Comparison of ENCODE assay signal across 14 cellular contexts in genomic region chr5:42749020-42749419, GRCh38. TPM values are rescaled to one million over a fixed set of nuclear protein-coding genes. Genes with fewer than 3 reads are reported as not detected.
A peak's percentile ranks its signal among the peaks of the same experiment; 100 is the strongest.
DNase-seq lines count a peak whose midpoint lies in the region; ATAC-seq and TF ChIP-seq lines count a peak whose summit lies in the region.
"Had no signal": no experiment of that assay in that cellular context is flagged by ENCODE, and none has a peak within 500 bp of the region (broad histone marks: within the 10 kb centered on the region; RNA-seq: fewer than 3 reads in every experiment).

No MANE protein-coding gene starts in this region.

- TF ChIP-seq CTCF in KMS-11 (conservative IDR thresholded peaks at IDR 0.05; ENCODE audit: low read depth, low read length), result no peak
- TF ChIP-seq CTCF in brain microvascular endothelial cell (IDR thresholded peaks at IDR 0.05; ENCODE audit: low read depth, low read length, missing control alignments), result no peak

- H3K79me2 ChIP-seq in KMS-11 (ENCODE audit: insufficient read depth, low read depth), result no peaks in the 10 kb centered on the region

- peak overlapping the region; percentile 29; the same call in 1 of the 2 replicates for H3K4me2 ChIP-seq in KMS-11

- H3K36me3 ChIP-seq in KMS-11 (ENCODE audit: insufficient read depth) (no peaks in the 10 kb centered on the region), brain microvascular endothelial cell (replicated peaks) (no peaks in the 10 kb centered on the region)
- H3K36me3 ChIP-seq: cardiac muscle cell, suprapubic skin had no signal

- no peak overlapping the region for H3K9ac ChIP-seq in KMS-11

- H3K9me3 Mint-ChIP-seq in activated naive CD8-positive, alpha-beta T cell treated with anti-CD3 and anti-CD28 coated beads, Interleukin-2, amount 10 ng/mL, durations not matched to agents 7 days and 5 days, result peaks cover 2% of the 10 kb centered on the region
- peaks cover 2% of the 10 kb centered on the region for H3K9me3 Mint-ChIP-seq in activated naive CD8-positive, alpha-beta T cell treated with anti-CD3 and anti-CD28 coated beads for 36 hours
- H3K9me3 Mint-ChIP-seq: nephron had no signal

- H3K27me3 ChIP-seq in KMS-11 (ENCODE audit: insufficient read depth, low read depth) (no peaks in the 10 kb centered on the region), brain microvascular endothelial cell (replicated peaks) (no peaks in the 10 kb centered on the region)
- H3K27me3 ChIP-seq: cardiac muscle cell, suprapubic skin had no signal

- no peak for DNase-seq in activated naive CD8-positive, alpha-beta T cell treated with anti-CD3 and anti-CD28 coated beads, Interleukin-2, amount 10 ng/mL, durations not matched to agents 7 days and 5 days
- DNase-seq in activated naive CD8-positive, alpha-beta T cell treated with anti-CD3 and anti-CD28 coated beads for 36 hours, result no peak
- DNase-seq in brain microvascular endothelial cell (peak; percentile 9), NCI-H82 treated with DMSO at 0.1 percent for 48 hours (lab: John Stamatoyannopoulos, UW; ENCODE audit: unreplicated experiment) (no peak), NCI-H774 (lab: John Stamatoyannopoulos, UW) (no peak), erythroblast (lab: John Stamatoyannopoulos, UW) (no peak)
- DNase-seq: ACHN, activated gamma-delta T cell, retina had no signal

- peaks cover 10% of the 10 kb centered on the region for H3K4me1 ChIP-seq in KMS-11 (ENCODE audit: low read depth, poor library complexity, severe bottlenecking)
- H3K4me1 ChIP-seq: suprapubic skin had no signal

- H3K4me3 Mint-ChIP-seq in activated naive CD8-positive, alpha-beta T cell treated with anti-CD3 and anti-CD28 coated beads, Interleukin-2, amount 10 ng/mL, durations not matched to agents 7 days and 5 days, result peak overlapping the region; percentile 30
- no peak overlapping the region for H3K4me3 Mint-ChIP-seq in activated naive CD8-positive, alpha-beta T cell treated with anti-CD3 and anti-CD28 coated beads for 36 hours
- H3K4me3 Mint-ChIP-seq: nephron had no signal

- H3K4me3 ChIP-seq in KMS-11 (IDR thresholded peaks at IDR 0.05; ENCODE audit: insufficient read depth, low read depth, low read length) (no peak overlapping the region), brain microvascular endothelial cell (ENCODE audit: low read depth, low read length) (no peak overlapping the region)
- H3K4me3 ChIP-seq: cardiac muscle cell, suprapubic skin had no signal

- peak overlapping the region; percentile 31 for H3K27ac Mint-ChIP-seq in activated naive CD8-positive, alpha-beta T cell treated with anti-CD3 and anti-CD28 coated beads, Interleukin-2, amount 10 ng/mL, durations not matched to agents 7 days and 5 days
- no peak overlapping the region for H3K27ac Mint-ChIP-seq in activated naive CD8-positive, alpha-beta T cell treated with anti-CD3 and anti-CD28 coated beads for 36 hours
- H3K27ac Mint-ChIP-seq: nephron had no signal

- peaks cover 11% of the 10 kb centered on the region for H3K4me1 Mint-ChIP-seq in activated naive CD8-positive, alpha-beta T cell treated with anti-CD3 and anti-CD28 coated beads, Interleukin-2, amount 10 ng/mL, durations not matched to agents 7 days and 5 days
- H3K4me1 Mint-ChIP-seq in activated naive CD8-positive, alpha-beta T cell treated with anti-CD3 and anti-CD28 coated beads for 36 hours, result peaks cover 6% of the 10 kb centered on the region
- H3K4me1 Mint-ChIP-seq: nephron had no signal

- H3K27me3 Mint-ChIP-seq in activated naive CD8-positive, alpha-beta T cell treated with anti-CD3 and anti-CD28 coated beads, Interleukin-2, amount 10 ng/mL, durations not matched to agents 7 days and 5 days, result no peaks in the 10 kb centered on the region
- H3K27me3 Mint-ChIP-seq in activated naive CD8-positive, alpha-beta T cell treated with anti-CD3 and anti-CD28 coated beads for 36 hours, result no peaks in the 10 kb centered on the region

- H3K36me3 Mint-ChIP-seq in activated naive CD8-positive, alpha-beta T cell treated with anti-CD3 and anti-CD28 coated beads, Interleukin-2, amount 10 ng/mL, durations not matched to agents 7 days and 5 days, result no peaks in the 10 kb centered on the region
- no peaks in the 10 kb centered on the region for H3K36me3 Mint-ChIP-seq in activated naive CD8-positive, alpha-beta T cell treated with anti-CD3 and anti-CD28 coated beads for 36 hours

- ATAC-seq in activated naive CD8-positive, alpha-beta T cell treated with anti-CD3 and anti-CD28 coated beads, Interleukin-2, amount 10 ng/mL, durations not matched to agents 7 days and 5 days (ENCODE audit: low read depth), result peak; percentile 75
- ATAC-seq in GM21528 (IDR thresholded peaks at IDR 0.05; ENCODE audit: low FRiP score, unreplicated experiment), result no peak

- POLR2A ChIA-PET in activated naive CD8-positive, alpha-beta T cell treated with anti-CD3 and anti-CD28 coated beads, Interleukin-2, amount 10 ng/mL, durations not matched to agents 7 days and 5 days (lab: Charles Lee), result no interaction called here

- H3K27ac ChIP-seq in KMS-11 (no peak overlapping the region), brain microvascular endothelial cell (no peak overlapping the region)
- H3K27ac ChIP-seq: cardiac muscle cell, suprapubic skin had no signal

- H4K20me1 ChIP-seq in KMS-11 (ENCODE audit: insufficient read depth), result no peaks in the 10 kb centered on the region

- TF ChIP-seq POLR2A in erythroblast (IDR thresholded peaks at IDR 0.05; ENCODE audit: low read length), result no peak

- H2AFZ ChIP-seq in KMS-11 (ENCODE audit: low read depth), result no peak overlapping the region

- in situ Hi-C loops in brain microvascular endothelial cell (cut with HindIII; ENCODE audit: low pct_ligation_motif_present, low sequenced_read_pairs), result no loop called here

RNA-seq across cellular contexts. Expression of gene CCDC152, which starts 7.6 kb away (rescaled TPM):
- 10 to 100 TPM in 1 of 2 experiments, 1 to 10 TPM in 1; 8.9 to 10.3 TPM for total RNA-seq in activated naive CD8-positive, alpha-beta T cell treated with anti-CD3 and anti-CD28 coated beads, Interleukin-2, amount 10 ng/mL, durations not matched to agents 7 days and 5 days
- total RNA-seq in activated naive CD8-positive, alpha-beta T cell treated with anti-CD3 and anti-CD28 coated beads for 36 hours, result 10 to 100 TPM; 18.1 to 19.9 TPM
